ENCODE assay signal across 16 cellular contexts in genomic region chr5:43036409-43036808, GRCh38.
A peak's percentile ranks its signal among the peaks of the same experiment; 100 is the strongest.
DNase-seq lines count a peak whose midpoint lies in the region; ATAC-seq and TF ChIP-seq lines count a peak whose summit lies in the region.
"Had no signal": no experiment of that assay in that cellular context is flagged by ENCODE, and none has a peak within 500 bp of the region (broad histone marks: within the 10 kb centered on the region; RNA-seq: fewer than 3 reads in every experiment).

No MANE protein-coding gene starts in this region.

- in situ Hi-C loops in astrocyte of the spinal cord (cut with HindIII; ENCODE audit: low sequenced_read_pairs) = no loop called here

- peak overlapping the region; percentile 78; the same call in 1 of the 2 replicates for H3K4me2 ChIP-seq in MM.1S (ENCODE audit: low read depth, low read length)
- H3K4me2 ChIP-seq: A549 had no signal

- H3K27ac ChIP-seq in MM.1S (ENCODE audit: low read length) (no peak overlapping the region), neutrophil (peak overlapping the region; percentile 96)
- H3K27ac ChIP-seq: A549, ovary, thoracic aorta had no signal

- H3K4me3 ChIP-seq in MM.1S (ENCODE audit: low read length) (no peak overlapping the region; the same call in 1 of the 2 replicates), astrocyte of the spinal cord (ENCODE audit: low read depth, low read length) (peak overlapping the region; percentile 35), neutrophil (ENCODE audit: low read depth in 1 of 2, low read length in 1 of 2) (no peak overlapping the region)
- H3K4me3 ChIP-seq: A549, ovary, thoracic aorta had no signal

- no peaks in the 10 kb centered on the region for H3K79me2 ChIP-seq in MM.1S (ENCODE audit: low read length)

- DNase-seq in activated CD4-positive, alpha-beta T cell treated with anti-CD3 and anti-CD28 coated beads for 48 hours = peak; percentile 36
- DNase-seq in activated CD4-positive, alpha-beta T cell treated with anti-CD3 and anti-CD28 coated beads, Interleukin-2, amount 50 U/mL, for 1 hour = no peak
- DNase-seq in MM.1S = no peak
- DNase-seq in astrocyte of the spinal cord (ENCODE audit: low read depth, low spot score) = no peak
- DNase-seq in effector CD4-positive, alpha-beta T cell = no peak
- DNase-seq in GM19238 (ENCODE audit: insufficient read length, low spot score) = no peak
- DNase-seq: activated gamma-delta T cell, MV-4-11, ovary, SK-N-SH had no signal

- TF ChIP-seq CTCF in MM.1S (IDR thresholded peaks at IDR 0.05; ENCODE audit: low read length) = no peak
- no peak for TF ChIP-seq CTCF in astrocyte of the spinal cord (IDR thresholded peaks at IDR 0.05; ENCODE audit: low read depth, low read length)
- no peak for TF ChIP-seq CTCF in neutrophil (IDR thresholded peaks at IDR 0.05)

- H4K20me1 ChIP-seq in MM.1S (ENCODE audit: insufficient read depth, low read length) = no peaks in the 10 kb centered on the region

- H2AFZ ChIP-seq in MM.1S (ENCODE audit: low read length) = no peak overlapping the region

- H3K36me3 ChIP-seq in MM.1S (replicated peaks; ENCODE audit: insufficient read depth, low read length) = no peaks in the 10 kb centered on the region
- H3K36me3 ChIP-seq in neutrophil = no peaks in the 10 kb centered on the region
- H3K36me3 ChIP-seq: esophagus muscularis mucosa, ovary, thoracic aorta had no signal

- no peak for ATAC-seq in GM18498 (IDR thresholded peaks at IDR 0.05; ENCODE audit: unreplicated experiment)
- ATAC-seq: A549, WTC11 had no signal

- H3K9me3 ChIP-seq in MM.1S (replicated peaks; ENCODE audit: insufficient read depth, low read length) = no peaks in the 10 kb centered on the region
- no peaks in the 10 kb centered on the region for H3K9me3 ChIP-seq in neutrophil
- H3K9me3 ChIP-seq: A549, esophagus muscularis mucosa, ovary, SK-N-SH, thoracic aorta had no signal

- no peaks in the 10 kb centered on the region for H3K9me2 ChIP-seq in MM.1S (replicated peaks; ENCODE audit: insufficient read depth, low read length)
- H3K9me2 ChIP-seq: SK-N-SH had no signal

- peaks cover 45% of the 10 kb centered on the region for H3F3A ChIP-seq in MM.1S (ENCODE audit: insufficient read depth, low read length)

- H3K27me3 ChIP-seq in MM.1S (replicated peaks; ENCODE audit: insufficient read depth, low read length) = no peaks in the 10 kb centered on the region
- H3K27me3 ChIP-seq in neutrophil = no peaks in the 10 kb centered on the region
- H3K27me3 ChIP-seq: ovary had no signal

- H3K4me1 ChIP-seq in MM.1S (ENCODE audit: low read length) (peaks cover 9% of the 10 kb centered on the region), neutrophil (ENCODE audit: control insufficient read depth in 1 of 2, insufficient read depth in 1 of 2, low read depth in 1 of 2, low read length in 1 of 2) (peaks cover 34 to 44% of the 10 kb centered on the region in 2 experiments)

- no peak overlapping the region for H3K9ac ChIP-seq in MM.1S (ENCODE audit: low read length)
